In the genomic region with DNA sequence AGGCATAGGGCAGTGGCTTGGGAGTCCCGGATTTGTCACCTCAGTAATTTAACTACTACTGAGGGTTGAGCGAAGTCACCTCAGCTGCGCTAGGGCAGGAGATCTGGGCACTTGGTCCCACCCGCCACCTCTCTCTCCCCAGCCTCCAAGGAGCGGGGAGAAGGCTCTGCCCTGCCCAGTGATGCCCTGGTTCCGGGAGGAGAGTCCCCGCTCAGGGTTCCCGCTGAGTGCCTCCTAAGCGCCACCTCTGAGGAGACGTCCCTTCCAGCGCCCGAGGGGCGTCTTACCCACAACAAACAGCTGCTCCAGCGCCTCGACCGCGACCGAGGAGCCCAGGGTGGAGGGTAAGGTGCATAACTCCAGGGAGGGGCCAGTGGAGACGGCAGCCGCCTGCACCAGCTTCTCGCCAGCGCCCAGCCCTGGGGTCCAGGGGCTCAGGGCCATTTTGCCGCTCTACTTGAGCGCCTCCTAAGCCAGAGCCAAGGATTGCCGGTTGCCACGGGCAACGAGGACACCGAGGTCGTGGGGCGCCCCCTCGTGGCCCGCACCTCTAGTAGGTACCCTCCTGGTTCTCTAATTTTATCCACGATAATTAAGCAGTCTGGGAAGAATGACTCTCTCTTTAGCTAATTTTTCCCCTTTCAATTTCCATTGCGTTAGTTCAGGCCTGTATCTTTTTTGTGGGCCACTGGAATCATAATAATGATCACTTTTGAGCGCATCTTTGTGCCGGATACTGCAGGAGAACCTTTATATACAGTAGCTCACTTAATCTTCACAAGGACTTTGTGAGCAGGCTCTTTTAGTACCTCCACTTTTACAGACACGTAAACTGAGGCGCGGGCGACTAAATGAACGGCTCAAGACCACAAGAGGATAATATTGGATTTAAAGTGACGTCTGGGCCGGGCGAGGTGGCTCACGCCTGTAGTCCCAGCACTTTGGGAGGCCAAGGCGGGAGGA, we compare ENCODE assay signal across 9 cellular contexts. TPM values are rescaled to one million over a fixed set of nuclear protein-coding genes. Genes with fewer than 3 reads are reported as not detected.
A peak's percentile ranks its signal among the peaks of the same experiment; 100 is the strongest.
DNase-seq lines count a peak whose midpoint lies in the region; ATAC-seq and TF ChIP-seq lines count a peak whose summit lies in the region.
"Had no signal": no experiment of that assay in that cellular context is flagged by ENCODE, and none has a peak within 500 bp of the region (broad histone marks: within the 10 kb centered on the region; RNA-seq: fewer than 3 reads in every experiment).

CCDC175 (minus strand) TSS at position 481 of the 963 bp plus-strand sequence; CDS start at position 444, 37 bp downstream.

- H3K9ac ChIP-seq in BLaER1 treated with 17β-estradiol and CSF1 and Interleukin-3, amounts not matched to agents 10 nM and 100 nM, result no peak within 1 kb of the TSS

- no peaks in the 10 kb centered on the region for H3K36me3 ChIP-seq in BLaER1 treated with 17β-estradiol and CSF1 and Interleukin-3, amounts not matched to agents 10 nM and 100 nM
- H3K36me3 ChIP-seq in mucosa of descending colon (ENCODE audit: low read depth), result no peaks in the 10 kb centered on the region

- no peaks in the 10 kb centered on the region for H4K20me1 ChIP-seq in BLaER1 treated with 17β-estradiol and CSF1 and Interleukin-3, amounts not matched to agents 10 nM and 100 nM

- peak; percentile 72 for TF ChIP-seq CTCF in mucosa of descending colon (IDR thresholded peaks at IDR 0.05)

- H3K4me3 ChIP-seq in BLaER1 treated with 17β-estradiol and CSF1 and Interleukin-3, amounts not matched to agents 10 nM and 100 nM, result peak within 1 kb of the TSS in 6 of 10 experiments; percentile 7 to 38 (median 14); a peak in 4 of 20 replicates
- H3K4me3 ChIP-seq in mucosa of descending colon, result peak within 1 kb of the TSS; percentile 12

- H3K27me3 ChIP-seq in BLaER1 treated with 17β-estradiol and CSF1 and Interleukin-3, amounts not matched to agents 10 nM and 100 nM, result peaks cover 0 to 9% (median 6%) of the 10 kb centered on the region in 11 experiments; a peak in 14 of 22 replicates

- intact Hi-C loops in mucosa of descending colon (cut with DNase I, micrococcal nuclease), result loop anchor here in 1 of 2 donors (2.0 kb wide), 1 partner anchor 70 kb away; no protein-coding TSS in a partner anchor

- H3K9me3 ChIP-seq in BLaER1 treated with 17β-estradiol and CSF1 and Interleukin-3, amounts not matched to agents 10 nM and 100 nM (replicated peaks in 1 of 11), result peaks cover 0 to 12% (median 7%) of the 10 kb centered on the region in 11 experiments; a peak in 8 of 22 replicates
- H3K9me3 ChIP-seq in mucosa of descending colon, result no peaks in the 10 kb centered on the region

- H3K27ac ChIP-seq in BLaER1 treated with 17β-estradiol and CSF1 and Interleukin-3, amounts not matched to agents 10 nM and 100 nM, result no peak within 1 kb of the TSS

- no peaks in the 10 kb centered on the region; a peak in 1 of 20 replicates for H3K4me1 ChIP-seq in BLaER1 treated with 17β-estradiol and CSF1 and Interleukin-3, amounts not matched to agents 10 nM and 100 nM
- no peaks in the 10 kb centered on the region for H3K4me1 ChIP-seq in mucosa of descending colon (ENCODE audit: low read depth)

- ATAC-seq in GM19324 (IDR thresholded peaks at IDR 0.05; ENCODE audit: low FRiP score, unreplicated experiment) (peak; percentile 92), HG03442 (IDR thresholded peaks at IDR 0.05; ENCODE audit: unreplicated experiment) (peak; percentile 99), mucosa of descending colon (peak; percentile 100)

- peak; percentile 89 for DNase-seq in NCI-H748 treated with DMSO at 0.1 percent for 48 hours (lab: John Stamatoyannopoulos, UW)
- peak; percentile 82 for DNase-seq in activated CD8-positive, alpha-beta memory T cell treated with anti-CD3 and anti-CD28 coated beads, Interleukin-2, amount 50 U/mL, for 4 hours
- peak; percentile 87 to 91 for DNase-seq in erythroblast (lab: John Stamatoyannopoulos, UW)
- peak; percentile 88 to 95 (median 92) for DNase-seq in mucosa of descending colon
- DNase-seq in stimulated activated CD8-positive, alpha-beta memory T cell treated with anti-CD3 and anti-CD28 coated beads, Interleukin-2, amount 100 ng/mL, for 1 hour (ENCODE audit: low read depth in 2 of 2), result peak; percentile 59 to 72

- TF ChIP-seq POLR2A in erythroblast (IDR thresholded peaks at IDR 0.05; ENCODE audit: low read length), result no peak

- peak within 1 kb of the TSS; percentile 6 to 63 (median 35); a peak in 16 of 22 replicates for H3K4me2 ChIP-seq in BLaER1 treated with 17β-estradiol and CSF1 and Interleukin-3, amounts not matched to agents 10 nM and 100 nM

RNA-seq across cellular contexts. Expression of gene CCDC175, which starts in this region (rescaled TPM):
- total RNA-seq in mucosa of descending colon, result 1 to 10 TPM in 1 of 3 donors, under 1 TPM in 2; 0.09 to 1.6 (median 0.60) TPM
- total RNA-seq: T-helper 2 cell treated with Interferon-gamma antibody and Interleukin-4, amounts not matched to agents 100 ng/mL and 5 ng/mL, for 36 hours had no signal
